ENCODE assay signal across 8 cellular contexts in the genomic region with DNA sequence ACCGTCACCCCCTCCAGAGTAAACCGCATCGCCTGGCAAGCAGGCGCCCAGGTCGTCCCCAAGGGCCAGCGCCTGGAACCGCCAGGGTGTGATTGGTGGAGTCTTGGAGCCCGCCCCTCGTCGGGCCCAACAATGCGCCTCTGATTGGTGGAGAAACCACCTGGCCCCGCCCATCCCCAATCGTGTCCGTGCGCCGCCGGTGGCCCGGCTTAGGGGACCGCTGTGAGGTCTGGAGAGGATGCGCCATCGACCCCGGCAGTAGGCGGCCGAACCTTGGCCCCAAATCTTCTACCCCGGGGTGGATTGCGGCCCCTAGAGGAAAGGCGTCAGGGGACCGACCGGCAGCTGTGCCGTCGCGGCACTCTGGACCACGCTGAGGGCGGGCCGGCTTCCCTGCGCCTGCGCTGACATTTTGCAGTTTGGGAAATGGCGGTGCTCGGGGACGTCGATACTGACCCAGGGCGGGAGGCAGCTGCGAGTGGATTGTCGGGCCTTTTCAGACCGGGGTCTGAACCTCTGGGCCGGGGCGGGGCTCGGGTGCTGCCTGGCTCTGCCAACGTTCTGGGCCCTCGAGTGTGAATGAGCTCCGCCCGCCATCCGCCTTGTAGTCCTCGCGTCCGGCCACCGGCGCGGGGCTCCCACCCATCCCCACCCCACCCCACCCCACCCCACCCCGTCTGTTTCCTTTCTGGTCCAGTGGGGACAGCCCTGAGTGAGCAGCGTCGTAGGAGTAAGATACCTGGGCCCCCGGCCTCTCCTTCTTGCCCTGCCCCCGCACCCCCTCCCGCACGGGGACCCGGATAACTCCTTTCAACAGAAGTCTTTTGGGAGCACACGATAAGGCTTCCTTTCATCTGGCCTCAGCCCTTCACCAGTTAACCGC. TPM values are rescaled to one million over a fixed set of nuclear protein-coding genes. Genes with fewer than 3 reads are reported as not detected.
DNase-seq lines count a peak whose midpoint lies in the region; ATAC-seq and TF ChIP-seq lines count a peak whose summit lies in the region.

No MANE protein-coding gene starts in this region.

- H3K9ac ChIP-seq in HUES64 (ENCODE audit: low read depth, low read length) = peak overlapping the region; percentile 79
- peak overlapping the region; percentile 77 for H3K9ac ChIP-seq in OCI-LY1 (ENCODE audit: low read length)
- H3K9ac ChIP-seq in mucosa of rectum (ENCODE audit: low read depth in 1 of 2, low read length in 2 of 2) = peak overlapping the region; percentile 72 to 87

- H2AFZ ChIP-seq in OCI-LY1 (ENCODE audit: low read length) = 0 out of 2 replicates have a peak overlapping the region, but pooled peaks have one; percentile 62

- TF ChIP-seq CTCF in OCI-LY1 (IDR thresholded peaks at IDR 0.05; ENCODE audit: low read length) (no peak; the same call in 1 of the 2 replicates), epithelial cell of proximal tubule (conservative IDR thresholded peaks at IDR 0.05; ENCODE audit: low read depth, low read length) (no peak)

- no peaks in the 10 kb centered on the region for H4K20me1 ChIP-seq in OCI-LY1 (ENCODE audit: insufficient read depth, low read length)

- H3K36me3 ChIP-seq in HUES64 (ENCODE audit: insufficient read depth, low read length) (peaks cover 41% of the 10 kb centered on the region), OCI-LY1 (ENCODE audit: insufficient read depth, low read length) (peaks cover 45% of the 10 kb centered on the region), mucosa of rectum (ENCODE audit: control insufficient read depth in 2 of 2, insufficient read depth in 2 of 2, low read length in 2 of 2) (peaks cover 28 to 35% of the 10 kb centered on the region in 2 donors)

- peak overlapping the region; percentile 87 for H3K27ac ChIP-seq in HUES64 (ENCODE audit: low read depth, low read length)
- H3K27ac ChIP-seq in OCI-LY1 (ENCODE audit: low read depth, low read length, poor library complexity, severe bottlenecking) = peak overlapping the region; percentile 84
- peak overlapping the region; percentile 89 to 91 for H3K27ac ChIP-seq in mucosa of rectum (ENCODE audit: low read depth in 2 of 2, low read length in 2 of 2)

- H3K4me2 ChIP-seq in OCI-LY1 (ENCODE audit: low read length) = peak overlapping the region; percentile 99

- H3K9me3 ChIP-seq in HUES64 (ENCODE audit: insufficient read depth, low read depth, low read length) (no peaks in the 10 kb centered on the region), OCI-LY1 (ENCODE audit: low read length) (no peaks in the 10 kb centered on the region), mucosa of rectum (ENCODE audit: control insufficient read depth in 2 of 2, low read length in 2 of 2) (no peaks in the 10 kb centered on the region)

- H3K4me1 ChIP-seq in HUES64 (ENCODE audit: insufficient read depth, low read length) (peaks cover 17% of the 10 kb centered on the region), OCI-LY1 (ENCODE audit: insufficient read depth, low read length, severe bottlenecking) (peaks cover 22% of the 10 kb centered on the region), mucosa of rectum (ENCODE audit: control insufficient read depth in 2 of 2, insufficient read depth in 2 of 2, low read length in 2 of 2) (peaks cover 0 to 6% of the 10 kb centered on the region in 2 donors)

- DNase-seq in DMS 273 (lab: John Stamatoyannopoulos, UW; ENCODE audit: unreplicated experiment) (peak; percentile 96), activated T-cell treated with anti-CD3 and anti-CD28 coated beads for 48 hours (ENCODE audit: low read depth) (peak; percentile 90), epithelial cell of proximal tubule (ENCODE audit: low read depth) (no peak)
- DNase-seq in stimulated activated CD8-positive, alpha-beta memory T cell treated with anti-CD3 and anti-CD28 coated beads, Interleukin-7, amount 100 ng/mL, for 1 hour (ENCODE audit: low read depth in 2 of 2) = peak; percentile 80 to 84

- peak; percentile 87 for ATAC-seq in GM21423 (IDR thresholded peaks at IDR 0.05; ENCODE audit: unreplicated experiment)

- H3K4me3 ChIP-seq in HUES64 (ENCODE audit: low read length) = peak overlapping the region; percentile 52
- H3K4me3 ChIP-seq in OCI-LY1 (ENCODE audit: low read depth, low read length, poor library complexity, severe bottlenecking) = peak overlapping the region; percentile 78
- peak overlapping the region; percentile 72 for H3K4me3 ChIP-seq in epithelial cell of proximal tubule (ENCODE audit: low read depth, low read length)
- peak overlapping the region; percentile 84 to 91 for H3K4me3 ChIP-seq in mucosa of rectum (ENCODE audit: low read length in 2 of 2)

- H3K27me3 ChIP-seq in HUES64 (ENCODE audit: insufficient read depth, low read length) (no peaks in the 10 kb centered on the region), OCI-LY1 (ENCODE audit: insufficient read depth, low read length) (no peaks in the 10 kb centered on the region), mucosa of rectum (ENCODE audit: control insufficient read depth in 2 of 2, insufficient read depth in 2 of 2, low read length in 2 of 2) (no peaks in the 10 kb centered on the region)

- no peaks in the 10 kb centered on the region for H3K79me2 ChIP-seq in OCI-LY1 (ENCODE audit: insufficient read depth, low read length)

- H3F3A ChIP-seq in OCI-LY1 (ENCODE audit: insufficient read depth, low read length) = peaks cover 14% of the 10 kb centered on the region

- under 1% methylated on average over 59 of the region's 69 CpGs for WGBS in HUES64

- no peaks in the 10 kb centered on the region for H3K9me2 ChIP-seq in OCI-LY1 (ENCODE audit: low read depth, low read length)

RNA-seq across cellular contexts. Expression of a gene that starts 34.2 kb away (rescaled TPM):
- polyA plus RNA-seq in HUES64 (2013, experiment 1 of 2) = 201 TPM
- 227 TPM for polyA plus RNA-seq in HUES64 (2013, experiment 2 of 2)
- 374 and 598 TPM in 2 replicates for total RNA-seq in epithelial cell of proximal tubule
